Comparison of ENCODE assay signal across 8 cellular contexts in genomic region chr12:42299392-42300308, GRCh38. TPM values are rescaled to one million over a fixed set of nuclear protein-coding genes. Genes with fewer than 3 reads are reported as not detected.
DNase-seq lines count a peak whose midpoint lies in the region; ATAC-seq and TF ChIP-seq lines count a peak whose summit lies in the region.

No MANE protein-coding gene starts in this region.

- no peaks in the 10 kb centered on the region for H3K27me3 Mint-ChIP-seq in CD4-positive, alpha-beta T cell

- WGBS in thyroid gland, 2 donors, result 83 to 85% methylated on average over 8 of the region's 8 CpGs

- no peak for TF ChIP-seq CTCF in CD4-positive, alpha-beta T cell (IDR thresholded peaks at IDR 0.05)
- no peak for TF ChIP-seq CTCF in thyroid gland (IDR thresholded peaks at IDR 0.05)

- peaks cover 9% of the 10 kb centered on the region for H3K4me1 Mint-ChIP-seq in CD4-positive, alpha-beta T cell (ENCODE audit: low read depth)

- H3K4me3 ChIP-seq in thyroid gland (replicated peaks in 1 of 3), result no peak overlapping the region

- no peaks in the 10 kb centered on the region for H3K36me3 ChIP-seq in thyroid gland

- TF ChIP-seq POLR2A in thyroid gland (IDR thresholded peaks at IDR 0.05), result no peak

- H3K27ac Mint-ChIP-seq in CD4-positive, alpha-beta T cell, result no peak overlapping the region

- DNase-seq in CD4-positive, alpha-beta T cell, result peak in 1 of 10 experiments; percentile 18
- DNase-seq in activated T-cell treated with anti-CD3 and anti-CD28 coated beads, Interleukin-2, amount 50 U/mL, for 48 hours, result peak; percentile 78 to 80
- DNase-seq in stimulated activated CD4-positive, alpha-beta T cell treated with anti-CD3 and anti-CD28 coated beads, Interleukin-15, amount 100 ng/mL, for 24 hours, result peak; percentile 78
- no peak for DNase-seq in NCI-H524 treated with DMSO at 0.1 percent for 48 hours (lab: John Stamatoyannopoulos, UW)
- DNase-seq in superior temporal gyrus (ENCODE audit: extremely low spot score), result no peak
- DNase-seq in thyroid gland, result no peak

- ATAC-seq in CD4-positive, alpha-beta T cell (ENCODE audit: poor library complexity), result peak; percentile 43
- peak; percentile 72 for ATAC-seq in GM19463 (IDR thresholded peaks at IDR 0.05; ENCODE audit: unreplicated experiment)
- peak; percentile 79 for ATAC-seq in HG03469 (IDR thresholded peaks at IDR 0.05; ENCODE audit: unreplicated experiment)

- H3K4me3 Mint-ChIP-seq in CD4-positive, alpha-beta T cell, result no peak overlapping the region

- H3K9me3 ChIP-seq in CD4-positive, alpha-beta T cell (ENCODE audit: control insufficient read depth, low read length), result no peaks in the 10 kb centered on the region
- no peaks in the 10 kb centered on the region for H3K9me3 ChIP-seq in thyroid gland

- no peak overlapping the region for H3K27ac ChIP-seq in CD4-positive, alpha-beta T cell (ENCODE audit: low read depth, low read length)
- no peak overlapping the region for H3K27ac ChIP-seq in thyroid gland

- no peaks in the 10 kb centered on the region for H3K9me3 Mint-ChIP-seq in CD4-positive, alpha-beta T cell

- no peaks in the 10 kb centered on the region for H3K4me1 ChIP-seq in thyroid gland

- intact Hi-C loops in CD4-positive, alpha-beta T cell (cut with DNase I, micrococcal nuclease), result no loop called here
- intact Hi-C loops in thyroid gland (cut with DNase I), result no loop called here

- CTCF ChIA-PET in CD4-positive, alpha-beta T cell (lab: Charles Lee), result interaction anchor here (0.7 kb wide), 1 partner anchor 84 kb away, joined by 3 read pairs; no protein-coding TSS in a partner anchor

- H3K36me3 Mint-ChIP-seq in CD4-positive, alpha-beta T cell (ENCODE audit: low read depth), result no peaks in the 10 kb centered on the region

- H3K27me3 ChIP-seq in CD4-positive, alpha-beta T cell (ENCODE audit: control insufficient read depth, insufficient read depth, low read length), result no peaks in the 10 kb centered on the region
- no peaks in the 10 kb centered on the region for H3K27me3 ChIP-seq in thyroid gland

- POLR2A ChIA-PET in CD4-positive, alpha-beta T cell (lab: Charles Lee), result no interaction called here

RNA-seq across cellular contexts. Expression of gene ZCRB1, which starts 26.2 kb away (rescaled TPM):
- 10 to 100 TPM; 30.3 to 31.4 TPM for total RNA-seq in CD4-positive, alpha-beta T cell
- total RNA-seq in thyroid gland, result 10 to 100 TPM; 30.7 to 42.3 (median 34.9) TPM

RNA-seq across cellular contexts. Expression of gene PPHLN1, which starts 26.3 kb away (rescaled TPM):
- 100 to 1,000 TPM; 100 to 105 TPM for total RNA-seq in CD4-positive, alpha-beta T cell
- 10 to 100 TPM; 57.9 to 91.3 (median 66.3) TPM for total RNA-seq in thyroid gland

Comparison
In these comparisons a context has a peak if more than half of its experiments do, and no peak if none do; other contexts are left out.
1. DNase-seq: peak in activated T-cell treated with anti-CD3 and anti-CD28 coated beads, Interleukin-2, amount 50 U/mL, for 48 hours (2 of 2) and stimulated activated CD4-positive, alpha-beta T cell treated with anti-CD3 and anti-CD28 coated beads, Interleukin-15, amount 100 ng/mL, for 24 hours (single experiment); none in NCI-H524 treated with DMSO at 0.1 percent for 48 hours (single experiment), superior temporal gyrus (single experiment) and thyroid gland (0 of 2).
2. Peak in every context shown above with its lines, with median percentiles within 50 percentile points of each other: ATAC-seq.